8 cellular contexts compared by ENCODE assay signal in genomic region chr20:25247666-25248500, GRCh38. TPM values are rescaled to one million over a fixed set of nuclear protein-coding genes. Genes with fewer than 3 reads are reported as not detected.
DNase-seq lines count a peak whose midpoint lies in the region; ATAC-seq and TF ChIP-seq lines count a peak whose summit lies in the region.

Gene PYGB (plus strand): TSS chr20:25248085. CDS start chr20:25248179, 94 bp downstream.

- in situ Hi-C loops in GM13977 (cut with MboI; ENCODE audit: low pct_unique_long_range_greater_than_20kb, low sequenced_read_pairs, unreplicated experiment), result no loop called here

- peak within 1 kb of the TSS; percentile 97 for H3K4me3 ChIP-seq in left ventricle myocardium inferior
- H3K4me3 ChIP-seq in urinary bladder (ENCODE audit: low read depth, low read length), result peak within 1 kb of the TSS; percentile 73

- H3K4me1 ChIP-seq in left ventricle myocardium inferior (peaks cover 65% of the 10 kb centered on the region), urinary bladder (ENCODE audit: insufficient read depth) (no peaks in the 10 kb centered on the region)

- DNase-seq in GM13977 (ENCODE audit: low spot score), result peak; percentile 98
- peak; percentile 38 for DNase-seq in NCI-H1417 treated with DMSO at 0.1 percent for 48 hours (lab: John Stamatoyannopoulos, UW)
- peak; percentile 61 to 77 (median 74) for DNase-seq in T-helper 17 cell
- peak; percentile 37 for DNase-seq in amniotic stem cell (lab: John Stamatoyannopoulos, UW)
- DNase-seq in left ventricle myocardium inferior, result peak; percentile 78
- peak; percentile 59 for DNase-seq in progenitor cell of endocrine pancreas (ENCODE audit: low spot score, unreplicated experiment)

- TF ChIP-seq CTCF in GM13977 (IDR thresholded peaks at IDR 0.05; ENCODE audit: extremely low read depth, insufficient read depth, missing control alignments) (no peak), left ventricle myocardium inferior (IDR thresholded peaks at IDR 0.05; ENCODE audit: borderline replicate concordance) (no peak), progenitor cell of endocrine pancreas (IDR thresholded peaks at IDR 0.05; ENCODE audit: unreplicated experiment) (peak; percentile 15)

- WGBS in urinary bladder, result under 1% methylated on average over 105 of the region's 105 CpGs

- ATAC-seq in HG02798 (IDR thresholded peaks at IDR 0.05; ENCODE audit: poor library complexity, unreplicated experiment), result peak; percentile 69
- peak; percentile 92 for ATAC-seq in T-helper 17 cell

- H3K4me3 Mint-ChIP-seq in T-helper 17 cell (peak within 1 kb of the TSS; percentile 93), progenitor cell of endocrine pancreas (ENCODE audit: low read depth) (peak within 1 kb of the TSS; percentile 94)

- intact Hi-C loops in left ventricle myocardium inferior (cut with micrococcal nuclease), result no loop called here

- H3K27ac Mint-ChIP-seq in T-helper 17 cell, result peak within 1 kb of the TSS; percentile 65
- H3K27ac Mint-ChIP-seq in progenitor cell of endocrine pancreas, result peak within 1 kb of the TSS; percentile 96

- H3K9me3 ChIP-seq in T-helper 17 cell (ENCODE audit: control insufficient read depth, low read length, poor library complexity, severe bottlenecking), result no peaks in the 10 kb centered on the region
- H3K9me3 ChIP-seq in left ventricle myocardium inferior (replicated peaks), result peaks cover 5% of the 10 kb centered on the region

- peaks cover 24% of the 10 kb centered on the region for H3K4me1 Mint-ChIP-seq in T-helper 17 cell
- peaks cover 37% of the 10 kb centered on the region for H3K4me1 Mint-ChIP-seq in progenitor cell of endocrine pancreas (ENCODE audit: low read depth)

- H3K27me3 Mint-ChIP-seq in T-helper 17 cell (no peaks in the 10 kb centered on the region), progenitor cell of endocrine pancreas (no peaks in the 10 kb centered on the region)

- peak within 1 kb of the TSS; percentile 97 for H3K27ac ChIP-seq in left ventricle myocardium inferior (replicated peaks)
- peak within 1 kb of the TSS; percentile 58 for H3K27ac ChIP-seq in urinary bladder (ENCODE audit: low read depth)

- H3K36me3 ChIP-seq in left ventricle myocardium inferior, result no peaks in the 10 kb centered on the region
- no peaks in the 10 kb centered on the region for H3K36me3 ChIP-seq in urinary bladder (ENCODE audit: insufficient read depth)

- no peaks in the 10 kb centered on the region for H3K9me3 Mint-ChIP-seq in progenitor cell of endocrine pancreas (ENCODE audit: low read depth)

- H3K27me3 ChIP-seq in left ventricle myocardium inferior (ENCODE audit: low read depth), result no peaks in the 10 kb centered on the region

- no peaks in the 10 kb centered on the region for H3K36me3 Mint-ChIP-seq in T-helper 17 cell (ENCODE audit: low read depth)
- H3K36me3 Mint-ChIP-seq in progenitor cell of endocrine pancreas (ENCODE audit: insufficient read depth), result no peaks in the 10 kb centered on the region

RNA-seq across cellular contexts. Expression of gene PYGB, which starts in this region (rescaled TPM):
- 10 to 100 TPM; 28.6 to 53.1 TPM for total RNA-seq in T-helper 17 cell
- 218 TPM for total RNA-seq in left ventricle myocardium inferior
- total RNA-seq in progenitor cell of endocrine pancreas, result 54.4 and 54.9 TPM in 2 replicates
- total RNA-seq in urinary bladder, result 71.4 TPM
- 237 TPM for polyA plus RNA-seq in urinary bladder

Comparison
In these comparisons a context has a peak if more than half of its experiments do, and no peak if none do; other contexts are left out.
1. Peak in every context shown above with its lines: DNase-seq, ATAC-seq, H3K4me3 ChIP-seq and H3K27ac ChIP-seq.
2. DNase-seq: peak in every context shown above with its lines; median percentile 98 in GM13977; 78 in left ventricle myocardium inferior; 74 in T-helper 17 cell; 59 in progenitor cell of endocrine pancreas; 38 in NCI-H1417 treated with DMSO at 0.1 percent for 48 hours; 37 in amniotic stem cell.